Comparison of ENCODE assay signal across 1 cellular context in the genomic region with DNA sequence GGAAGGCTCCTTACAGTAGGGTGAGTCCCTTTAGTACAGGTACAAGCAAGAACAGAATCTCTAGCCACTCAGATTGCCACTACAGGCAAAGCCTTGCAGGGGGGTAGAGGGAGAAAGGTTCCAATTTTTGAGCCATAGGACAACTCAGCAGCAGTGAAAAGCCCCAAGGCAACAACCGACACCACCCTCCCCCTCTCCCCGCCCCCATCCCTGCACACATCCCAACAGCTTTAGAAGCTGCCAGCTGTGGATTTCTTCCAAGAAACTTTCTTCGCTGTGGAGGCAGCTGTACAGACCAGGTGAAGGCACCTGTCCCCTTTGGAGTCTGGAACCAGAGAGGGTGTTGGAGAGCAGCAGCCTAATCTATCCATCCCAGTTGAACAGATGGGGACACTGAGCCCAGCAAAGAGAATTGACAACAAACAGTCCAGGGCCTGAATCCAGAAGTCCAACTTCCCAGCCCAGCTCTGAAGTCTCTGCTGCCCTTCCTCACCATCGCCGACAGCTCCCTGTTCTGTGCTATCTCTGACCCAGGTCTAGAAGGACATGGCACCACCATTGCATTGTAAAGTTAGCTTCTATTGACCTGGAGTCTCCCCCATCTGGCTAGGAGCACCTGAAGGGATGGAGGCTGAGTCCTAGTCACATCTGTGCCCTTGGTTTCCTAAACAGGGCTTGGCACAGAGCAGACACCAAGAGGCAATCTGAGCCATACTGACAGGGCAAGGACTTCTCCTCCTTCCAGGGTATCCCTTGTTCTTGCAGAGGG.
TF ChIP-seq lines count a peak whose summit lies in the region.

No MANE protein-coding gene starts in this region.

TF ChIP-seq in K562, 482 proteins besides CTCF, POLR2A, EP300 and RAD21 (continues in another document):
- TF ChIP-seq SREBF2 (CRISPR knock-in tag; IDR thresholded peaks at IDR 0.05) (no peak), CEBPB (tag; IDR thresholded peaks at IDR 0.05) (no peak), HLTF (IDR thresholded peaks at IDR 0.05) (no peak), STAG1 (CRISPR knock-in tag; IDR thresholded peaks at IDR 0.05; ENCODE audit: borderline replicate concordance) (no peak), JUND (IDR thresholded peaks at IDR 0.05; ENCODE audit: borderline replicate concordance, low read depth, low read length) (no peak), JUND (tag; IDR thresholded peaks at IDR 0.05; ENCODE audit: borderline replicate concordance, low read depth, low read length) (no peak), SMARCA5 (IDR thresholded peaks at IDR 0.05) (no peak), XRCC4 (IDR thresholded peaks at IDR 0.05; ENCODE audit: extremely low read depth, insufficient read depth, insufficient read length) (no peak), EGR1 (conservative IDR thresholded peaks at IDR 0.05) (no peak), ZNF133 (CRISPR knock-in tag; IDR thresholded peaks at IDR 0.05) (no peak), HMGN3 (IDR thresholded peaks at IDR 0.05; ENCODE audit: borderline replicate concordance, extremely low read depth, insufficient read length, low read depth, low read length) (no peak), ZNF274 (IDR thresholded peaks at IDR 0.05; ENCODE audit: borderline replicate concordance, low read depth, low read length) (no peak), SNIP1 (IDR thresholded peaks at IDR 0.05; ENCODE audit: low read depth) (no peak), KLF1 (tag; IDR thresholded peaks at IDR 0.05) (no peak), ZFX (CRISPR knock-in tag; IDR thresholded peaks at IDR 0.05) (peak; percentile 17; the same call in 1 of the 2 replicates), ZBTB1 (CRISPR knock-in tag; IDR thresholded peaks at IDR 0.05; ENCODE audit: borderline replicate concordance, low read depth) (0 out of 2 replicates have a peak, but pooled peaks have one; percentile 49), FOXK2 (conservative IDR thresholded peaks at IDR 0.05 in 1 of 2, IDR thresholded peaks at IDR 0.05 in 1 of 2; ENCODE audit: low read depth in 2 of 2) (no peak), HMG20B (CRISPR knock-in tag; IDR thresholded peaks at IDR 0.05) (no peak), TCFL5 (CRISPR knock-in tag; conservative IDR thresholded peaks at IDR 0.05) (no peak), GATAD2B (IDR thresholded peaks at IDR 0.05; ENCODE audit: borderline replicate concordance) (no peak), ZNF165 (CRISPR knock-in tag; IDR thresholded peaks at IDR 0.05; ENCODE audit: borderline replicate concordance) (no peak), FOXJ3 (CRISPR knock-in tag; IDR thresholded peaks at IDR 0.05) (no peak), SAP30 (IDR thresholded peaks at IDR 0.05; ENCODE audit: borderline replicate concordance, insufficient read depth, low read depth, low read length, poor library complexity, severe bottlenecking) (peak; percentile 5), HNRNPK (IDR thresholded peaks at IDR 0.05; ENCODE audit: low read depth, low read length, poor library complexity, severe bottlenecking) (no peak), MTA1 (IDR thresholded peaks at IDR 0.05; ENCODE audit: borderline replicate concordance) (no peak), ETV5 (CRISPR knock-in tag; IDR thresholded peaks at IDR 0.05; ENCODE audit: low read depth) (no peak), ZNF124 (CRISPR knock-in tag; IDR thresholded peaks at IDR 0.05) (no peak), FOXM1 (IDR thresholded peaks at IDR 0.05; ENCODE audit: low read depth) (no peak), FOXM1 (CRISPR knock-in tag; IDR thresholded peaks at IDR 0.05; ENCODE audit: low read depth) (no peak), ZNF347 (CRISPR knock-in tag; IDR thresholded peaks at IDR 0.05; ENCODE audit: low read depth) (no peak), GATAD2A (IDR thresholded peaks at IDR 0.05) (no peak), RNF2 (IDR thresholded peaks at IDR 0.05) (no peak), KAT7 (CRISPR knock-in tag; IDR thresholded peaks at IDR 0.05; ENCODE audit: borderline replicate concordance) (0 out of 2 replicates have a peak, but pooled peaks have one; percentile 65), CREB1 (IDR thresholded peaks at IDR 0.05) (no peak), CREB1 (CRISPR knock-in tag; IDR thresholded peaks at IDR 0.05) (peak; percentile 35; the same call in 1 of the 2 replicates)
- TF ChIP-seq, protein P1, sequence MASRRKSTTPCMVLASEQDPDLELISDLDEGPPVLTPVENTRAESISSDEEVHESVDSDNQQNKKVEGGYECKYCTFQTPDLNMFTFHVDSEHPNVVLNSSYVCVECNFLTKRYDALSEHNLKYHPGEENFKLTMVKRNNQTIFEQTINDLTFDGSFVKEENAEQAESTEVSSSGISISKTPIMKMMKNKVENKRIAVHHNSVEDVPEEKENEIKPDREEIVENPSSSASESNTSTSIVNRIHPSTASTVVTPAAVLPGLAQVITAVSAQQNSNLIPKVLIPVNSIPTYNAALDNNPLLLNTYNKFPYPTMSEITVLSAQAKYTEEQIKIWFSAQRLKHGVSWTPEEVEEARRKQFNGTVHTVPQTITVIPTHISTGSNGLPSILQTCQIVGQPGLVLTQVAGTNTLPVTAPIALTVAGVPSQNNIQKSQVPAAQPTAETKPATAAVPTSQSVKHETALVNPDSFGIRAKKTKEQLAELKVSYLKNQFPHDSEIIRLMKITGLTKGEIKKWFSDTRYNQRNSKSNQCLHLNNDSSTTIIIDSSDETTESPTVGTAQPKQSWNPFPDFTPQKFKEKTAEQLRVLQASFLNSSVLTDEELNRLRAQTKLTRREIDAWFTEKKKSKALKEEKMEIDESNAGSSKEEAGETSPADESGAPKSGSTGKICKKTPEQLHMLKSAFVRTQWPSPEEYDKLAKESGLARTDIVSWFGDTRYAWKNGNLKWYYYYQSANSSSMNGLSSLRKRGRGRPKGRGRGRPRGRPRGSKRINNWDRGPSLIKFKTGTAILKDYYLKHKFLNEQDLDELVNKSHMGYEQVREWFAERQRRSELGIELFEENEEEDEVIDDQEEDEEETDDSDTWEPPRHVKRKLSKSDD (conservative IDR thresholded peaks at IDR 0.05; ENCODE audit: low read length): no peak
- TF ChIP-seq, protein P2, sequence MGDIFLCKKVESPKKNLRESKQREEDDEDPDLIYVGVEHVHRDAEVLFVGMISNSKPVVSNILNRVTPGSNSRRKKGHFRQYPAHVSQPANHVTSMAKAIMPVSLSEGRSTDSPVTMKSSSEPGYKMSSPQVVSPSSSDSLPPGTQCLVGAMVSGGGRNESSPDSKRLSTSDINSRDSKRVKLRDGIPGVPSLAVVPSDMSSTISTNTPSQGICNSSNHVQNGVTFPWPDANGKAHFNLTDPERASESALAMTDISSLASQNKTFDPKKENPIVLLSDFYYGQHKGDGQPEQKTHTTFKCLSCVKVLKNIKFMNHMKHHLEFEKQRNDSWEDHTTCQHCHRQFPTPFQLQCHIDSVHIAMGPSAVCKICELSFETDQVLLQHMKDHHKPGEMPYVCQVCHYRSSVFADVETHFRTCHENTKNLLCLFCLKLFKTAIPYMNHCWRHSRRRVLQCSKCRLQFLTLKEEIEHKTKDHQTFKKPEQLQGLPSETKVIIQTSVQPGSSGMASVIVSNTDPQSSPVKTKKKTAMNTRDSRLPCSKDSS (IDR thresholded peaks at IDR 0.05; ENCODE audit: low read depth, partially characterized antibody): no peak
- TF ChIP-seq, protein P3, sequence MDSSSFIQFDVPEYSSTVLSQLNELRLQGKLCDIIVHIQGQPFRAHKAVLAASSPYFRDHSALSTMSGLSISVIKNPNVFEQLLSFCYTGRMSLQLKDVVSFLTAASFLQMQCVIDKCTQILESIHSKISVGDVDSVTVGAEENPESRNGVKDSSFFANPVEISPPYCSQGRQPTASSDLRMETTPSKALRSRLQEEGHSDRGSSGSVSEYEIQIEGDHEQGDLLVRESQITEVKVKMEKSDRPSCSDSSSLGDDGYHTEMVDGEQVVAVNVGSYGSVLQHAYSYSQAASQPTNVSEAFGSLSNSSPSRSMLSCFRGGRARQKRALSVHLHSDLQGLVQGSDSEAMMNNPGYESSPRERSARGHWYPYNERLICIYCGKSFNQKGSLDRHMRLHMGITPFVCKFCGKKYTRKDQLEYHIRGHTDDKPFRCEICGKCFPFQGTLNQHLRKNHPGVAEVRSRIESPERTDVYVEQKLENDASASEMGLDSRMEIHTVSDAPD (CRISPR knock-in tag; IDR thresholded peaks at IDR 0.05): no peak
- TF ChIP-seq, protein P4, sequence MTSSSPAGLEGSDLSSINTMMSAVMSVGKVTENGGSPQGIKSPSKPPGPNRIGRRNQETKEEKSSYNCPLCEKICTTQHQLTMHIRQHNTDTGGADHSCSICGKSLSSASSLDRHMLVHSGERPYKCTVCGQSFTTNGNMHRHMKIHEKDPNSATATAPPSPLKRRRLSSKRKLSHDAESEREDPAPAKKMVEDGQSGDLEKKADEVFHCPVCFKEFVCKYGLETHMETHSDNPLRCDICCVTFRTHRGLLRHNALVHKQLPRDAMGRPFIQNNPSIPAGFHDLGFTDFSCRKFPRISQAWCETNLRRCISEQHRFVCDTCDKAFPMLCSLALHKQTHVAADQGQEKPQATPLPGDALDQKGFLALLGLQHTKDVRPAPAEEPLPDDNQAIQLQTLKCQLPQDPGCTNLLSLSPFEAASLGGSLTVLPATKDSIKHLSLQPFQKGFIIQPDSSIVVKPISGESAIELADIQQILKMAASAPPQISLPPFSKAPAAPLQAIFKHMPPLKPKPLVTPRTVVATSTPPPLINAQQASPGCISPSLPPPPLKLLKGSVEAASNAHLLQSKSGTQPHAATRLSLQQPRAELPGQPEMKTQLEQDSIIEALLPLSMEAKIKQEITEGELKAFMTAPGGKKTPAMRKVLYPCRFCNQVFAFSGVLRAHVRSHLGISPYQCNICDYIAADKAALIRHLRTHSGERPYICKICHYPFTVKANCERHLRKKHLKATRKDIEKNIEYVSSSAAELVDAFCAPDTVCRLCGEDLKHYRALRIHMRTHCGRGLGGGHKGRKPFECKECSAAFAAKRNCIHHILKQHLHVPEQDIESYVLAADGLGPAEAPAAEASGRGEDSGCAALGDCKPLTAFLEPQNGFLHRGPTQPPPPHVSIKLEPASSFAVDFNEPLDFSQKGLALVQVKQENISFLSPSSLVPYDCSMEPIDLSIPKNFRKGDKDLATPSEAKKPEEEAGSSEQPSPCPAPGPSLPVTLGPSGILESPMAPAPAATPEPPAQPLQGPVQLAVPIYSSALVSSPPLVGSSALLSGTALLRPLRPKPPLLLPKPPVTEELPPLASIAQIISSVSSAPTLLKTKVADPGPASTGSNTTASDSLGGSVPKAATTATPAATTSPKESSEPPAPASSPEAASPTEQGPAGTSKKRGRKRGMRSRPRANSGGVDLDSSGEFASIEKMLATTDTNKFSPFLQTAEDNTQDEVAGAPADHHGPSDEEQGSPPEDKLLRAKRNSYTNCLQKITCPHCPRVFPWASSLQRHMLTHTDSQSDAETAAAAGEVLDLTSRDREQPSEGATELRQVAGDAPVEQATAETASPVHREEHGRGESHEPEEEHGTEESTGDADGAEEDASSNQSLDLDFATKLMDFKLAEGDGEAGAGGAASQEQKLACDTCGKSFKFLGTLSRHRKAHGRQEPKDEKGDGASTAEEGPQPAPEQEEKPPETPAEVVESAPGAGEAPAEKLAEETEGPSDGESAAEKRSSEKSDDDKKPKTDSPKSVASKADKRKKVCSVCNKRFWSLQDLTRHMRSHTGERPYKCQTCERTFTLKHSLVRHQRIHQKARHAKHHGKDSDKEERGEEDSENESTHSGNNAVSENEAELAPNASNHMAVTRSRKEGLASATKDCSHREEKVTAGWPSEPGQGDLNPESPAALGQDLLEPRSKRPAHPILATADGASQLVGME (CRISPR knock-in tag; IDR thresholded peaks at IDR 0.05): no peak
- TF ChIP-seq, protein P5, sequence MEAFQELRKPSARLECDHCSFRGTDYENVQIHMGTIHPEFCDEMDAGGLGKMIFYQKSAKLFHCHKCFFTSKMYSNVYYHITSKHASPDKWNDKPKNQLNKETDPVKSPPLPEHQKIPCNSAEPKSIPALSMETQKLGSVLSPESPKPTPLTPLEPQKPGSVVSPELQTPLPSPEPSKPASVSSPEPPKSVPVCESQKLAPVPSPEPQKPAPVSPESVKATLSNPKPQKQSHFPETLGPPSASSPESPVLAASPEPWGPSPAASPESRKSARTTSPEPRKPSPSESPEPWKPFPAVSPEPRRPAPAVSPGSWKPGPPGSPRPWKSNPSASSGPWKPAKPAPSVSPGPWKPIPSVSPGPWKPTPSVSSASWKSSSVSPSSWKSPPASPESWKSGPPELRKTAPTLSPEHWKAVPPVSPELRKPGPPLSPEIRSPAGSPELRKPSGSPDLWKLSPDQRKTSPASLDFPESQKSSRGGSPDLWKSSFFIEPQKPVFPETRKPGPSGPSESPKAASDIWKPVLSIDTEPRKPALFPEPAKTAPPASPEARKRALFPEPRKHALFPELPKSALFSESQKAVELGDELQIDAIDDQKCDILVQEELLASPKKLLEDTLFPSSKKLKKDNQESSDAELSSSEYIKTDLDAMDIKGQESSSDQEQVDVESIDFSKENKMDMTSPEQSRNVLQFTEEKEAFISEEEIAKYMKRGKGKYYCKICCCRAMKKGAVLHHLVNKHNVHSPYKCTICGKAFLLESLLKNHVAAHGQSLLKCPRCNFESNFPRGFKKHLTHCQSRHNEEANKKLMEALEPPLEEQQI (IDR thresholded peaks at IDR 0.05): no peak
- TF ChIP-seq, protein P6, sequence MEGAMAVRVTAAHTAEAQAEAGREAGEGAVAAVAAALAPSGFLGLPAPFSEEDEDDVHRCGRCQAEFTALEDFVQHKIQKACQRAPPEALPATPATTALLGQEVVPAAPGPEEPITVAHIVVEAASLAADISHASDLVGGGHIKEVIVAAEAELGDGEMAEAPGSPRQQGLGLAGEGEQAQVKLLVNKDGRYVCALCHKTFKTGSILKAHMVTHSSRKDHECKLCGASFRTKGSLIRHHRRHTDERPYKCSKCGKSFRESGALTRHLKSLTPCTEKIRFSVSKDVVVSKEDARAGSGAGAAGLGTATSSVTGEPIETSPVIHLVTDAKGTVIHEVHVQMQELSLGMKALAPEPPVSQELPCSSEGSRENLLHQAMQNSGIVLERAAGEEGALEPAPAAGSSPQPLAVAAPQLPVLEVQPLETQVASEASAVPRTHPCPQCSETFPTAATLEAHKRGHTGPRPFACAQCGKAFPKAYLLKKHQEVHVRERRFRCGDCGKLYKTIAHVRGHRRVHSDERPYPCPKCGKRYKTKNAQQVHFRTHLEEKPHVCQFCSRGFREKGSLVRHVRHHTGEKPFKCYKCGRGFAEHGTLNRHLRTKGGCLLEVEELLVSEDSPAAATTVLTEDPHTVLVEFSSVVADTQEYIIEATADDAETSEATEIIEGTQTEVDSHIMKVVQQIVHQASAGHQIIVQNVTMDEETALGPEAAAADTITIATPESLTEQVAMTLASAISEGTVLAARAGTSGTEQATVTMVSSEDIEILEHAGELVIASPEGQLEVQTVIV (CRISPR knock-in tag; IDR thresholded peaks at IDR 0.05; ENCODE audit: borderline replicate concordance): no peak
- TF ChIP-seq, protein P7, sequence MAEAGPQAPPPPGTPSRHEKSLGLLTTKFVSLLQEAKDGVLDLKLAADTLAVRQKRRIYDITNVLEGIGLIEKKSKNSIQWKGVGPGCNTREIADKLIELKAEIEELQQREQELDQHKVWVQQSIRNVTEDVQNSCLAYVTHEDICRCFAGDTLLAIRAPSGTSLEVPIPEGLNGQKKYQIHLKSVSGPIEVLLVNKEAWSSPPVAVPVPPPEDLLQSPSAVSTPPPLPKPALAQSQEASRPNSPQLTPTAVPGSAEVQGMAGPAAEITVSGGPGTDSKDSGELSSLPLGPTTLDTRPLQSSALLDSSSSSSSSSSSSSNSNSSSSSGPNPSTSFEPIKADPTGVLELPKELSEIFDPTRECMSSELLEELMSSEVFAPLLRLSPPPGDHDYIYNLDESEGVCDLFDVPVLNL (CRISPR knock-in tag; IDR thresholded peaks at IDR 0.05; ENCODE audit: low read depth): no peak
- TF ChIP-seq, protein P8, sequence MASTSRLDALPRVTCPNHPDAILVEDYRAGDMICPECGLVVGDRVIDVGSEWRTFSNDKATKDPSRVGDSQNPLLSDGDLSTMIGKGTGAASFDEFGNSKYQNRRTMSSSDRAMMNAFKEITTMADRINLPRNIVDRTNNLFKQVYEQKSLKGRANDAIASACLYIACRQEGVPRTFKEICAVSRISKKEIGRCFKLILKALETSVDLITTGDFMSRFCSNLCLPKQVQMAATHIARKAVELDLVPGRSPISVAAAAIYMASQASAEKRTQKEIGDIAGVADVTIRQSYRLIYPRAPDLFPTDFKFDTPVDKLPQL (IDR thresholded peaks at IDR 0.05; ENCODE audit: extremely low read depth, insufficient read length): no peak
